In the genomic region with DNA sequence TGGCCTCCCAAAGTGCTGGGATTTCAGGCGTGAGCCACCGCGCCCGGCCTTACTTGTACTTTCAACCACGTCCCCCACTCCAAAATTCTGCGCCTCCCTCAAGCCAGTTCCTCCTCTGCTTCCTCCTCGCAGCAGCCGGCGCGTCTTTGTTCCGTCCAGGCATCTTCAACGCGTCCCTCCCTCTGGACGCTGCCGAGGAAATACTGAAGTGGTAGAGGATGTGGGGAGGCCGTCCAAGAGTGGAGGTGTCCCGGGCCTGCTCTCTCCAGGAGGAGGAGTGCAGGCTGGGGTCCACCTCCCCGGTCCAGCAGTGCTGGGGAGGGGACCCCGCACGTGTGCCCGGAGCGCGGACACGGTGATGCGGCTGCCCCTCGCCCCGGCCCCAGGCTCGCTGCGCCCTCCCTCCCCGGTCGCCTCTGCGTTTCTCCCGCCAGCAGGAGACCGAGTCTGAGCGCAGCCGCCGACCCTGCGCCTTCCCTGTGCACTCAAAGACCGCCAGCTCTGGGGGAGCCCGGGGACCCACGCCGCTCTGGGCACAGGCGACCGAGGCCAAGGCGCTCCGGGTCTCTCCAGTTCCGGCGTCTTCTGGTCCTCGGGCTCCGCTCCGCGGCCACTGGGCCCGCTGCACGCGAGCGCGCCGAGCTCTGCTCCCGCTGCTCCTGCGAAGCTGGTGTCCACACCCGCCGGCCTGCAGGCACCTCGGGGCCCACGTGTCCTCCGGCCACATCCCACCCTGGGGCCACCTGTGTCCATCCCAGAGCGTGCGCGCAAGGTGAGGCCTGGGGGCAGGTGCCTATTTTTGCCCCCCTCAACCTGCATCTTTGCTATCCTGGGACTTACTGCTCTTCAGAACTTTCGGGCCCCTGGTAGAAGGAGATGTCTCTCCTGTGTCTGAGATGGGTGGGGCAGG, we compare ENCODE assay signal across 8 cellular contexts. TPM values are rescaled to one million over a fixed set of nuclear protein-coding genes. Genes with fewer than 3 reads are reported as not detected.
DNase-seq lines count a peak whose midpoint lies in the region; ATAC-seq and TF ChIP-seq lines count a peak whose summit lies in the region.

No MANE protein-coding gene starts in this region.

- no peaks in the 10 kb centered on the region for H3K36me3 ChIP-seq in right atrium auricular region

- no peak overlapping the region for H3K27ac Mint-ChIP-seq in activated naive CD8-positive, alpha-beta T cell treated with anti-CD3 and anti-CD28 coated beads, Interleukin-2, amount 10 ng/mL, durations not matched to agents 7 days and 5 days

- no peaks in the 10 kb centered on the region for H3K9me3 Mint-ChIP-seq in activated naive CD8-positive, alpha-beta T cell treated with anti-CD3 and anti-CD28 coated beads, Interleukin-2, amount 10 ng/mL, durations not matched to agents 7 days and 5 days

- H3K9me3 ChIP-seq in right atrium auricular region: no peaks in the 10 kb centered on the region

- no peaks in the 10 kb centered on the region for H3K36me3 Mint-ChIP-seq in activated naive CD8-positive, alpha-beta T cell treated with anti-CD3 and anti-CD28 coated beads, Interleukin-2, amount 10 ng/mL, durations not matched to agents 7 days and 5 days

- DNase-seq in AG09309 (ENCODE audit: low read depth) (no peak), HFF-Myc (ENCODE audit: extremely low read depth, low read depth) (no peak), RPMI7951 (ENCODE audit: low read depth) (peak; percentile 35), right atrium auricular region (ENCODE audit: low spot score) (peak; percentile 56), retina (peak; percentile 84), GOT3 (lab: John Stamatoyannopoulos, UW) (no peak)
- peak; percentile 74 for DNase-seq in activated naive CD8-positive, alpha-beta T cell treated with anti-CD3 and anti-CD28 coated beads, Interleukin-2, amount 10 ng/mL, durations not matched to agents 7 days and 5 days

- POLR2A ChIA-PET in activated naive CD8-positive, alpha-beta T cell treated with anti-CD3 and anti-CD28 coated beads, Interleukin-2, amount 10 ng/mL, durations not matched to agents 7 days and 5 days (lab: Charles Lee): interaction anchor here (0.7 to 1.1 kb wide), 2 partner anchors 82 to 89 kb away, joined by 3 to 4 read pairs; no protein-coding TSS in a partner anchor

- peak; percentile 59 for TF ChIP-seq CTCF in AG09309 (IDR thresholded peaks at IDR 0.05; ENCODE audit: control insufficient read depth, insufficient read depth, low read depth, low read length, missing control alignments)
- TF ChIP-seq CTCF in HFF-Myc (IDR thresholded peaks at IDR 0.05; ENCODE audit: low read depth, low read length, missing control alignments): peak; percentile 41
- TF ChIP-seq CTCF in right atrium auricular region (IDR thresholded peaks at IDR 0.05): peak; percentile 35 to 70

- H3K4me1 Mint-ChIP-seq in activated naive CD8-positive, alpha-beta T cell treated with anti-CD3 and anti-CD28 coated beads, Interleukin-2, amount 10 ng/mL, durations not matched to agents 7 days and 5 days: peaks cover 4% of the 10 kb centered on the region

- H3K4me3 Mint-ChIP-seq in activated naive CD8-positive, alpha-beta T cell treated with anti-CD3 and anti-CD28 coated beads, Interleukin-2, amount 10 ng/mL, durations not matched to agents 7 days and 5 days: peak overlapping the region; percentile 78

- ATAC-seq in activated naive CD8-positive, alpha-beta T cell treated with anti-CD3 and anti-CD28 coated beads, Interleukin-2, amount 10 ng/mL, durations not matched to agents 7 days and 5 days (ENCODE audit: low read depth): peak; percentile 96
- ATAC-seq in GM21526 (IDR thresholded peaks at IDR 0.05; ENCODE audit: low FRiP score, unreplicated experiment): no peak

- no peak overlapping the region for H3K27ac ChIP-seq in right atrium auricular region

- peaks cover 0 to 10% of the 10 kb centered on the region in 2 donors for H3K4me1 ChIP-seq in right atrium auricular region

- peaks cover 77% of the 10 kb centered on the region for H3K27me3 Mint-ChIP-seq in activated naive CD8-positive, alpha-beta T cell treated with anti-CD3 and anti-CD28 coated beads, Interleukin-2, amount 10 ng/mL, durations not matched to agents 7 days and 5 days

- H3K4me3 ChIP-seq in AG09309 (ENCODE audit: control insufficient read depth, low read depth, low read length) (peak overlapping the region; percentile 36), HFF-Myc (replicated peaks; ENCODE audit: low read depth, low read length) (peak overlapping the region; percentile 15; the same call in 1 of the 2 replicates), right atrium auricular region (peak overlapping the region; percentile 18 to 47)

- H3K27me3 ChIP-seq in right atrium auricular region: no peaks in the 10 kb centered on the region

RNA-seq across cellular contexts. Expression of a gene that starts 31.7 kb away (rescaled TPM):
- total RNA-seq in RPMI7951 (2014; rRNA removed; shearing (Covaris generic)): 2.6 and 3.4 TPM in 2 replicates
- total RNA-seq in activated naive CD8-positive, alpha-beta T cell treated with anti-CD3 and anti-CD28 coated beads, Interleukin-2, amount 10 ng/mL, durations not matched to agents 7 days and 5 days: 10 to 100 TPM; 50.8 to 50.9 TPM
- 1 to 10 TPM; 2.3 to 3.6 TPM for total RNA-seq in right atrium auricular region

RNA-seq across cellular contexts. Expression of a gene that starts 41.5 kb away (rescaled TPM):
- total RNA-seq in RPMI7951 (2014; rRNA removed; shearing (Covaris generic)): 30.4 and 35.8 TPM in 2 replicates
- total RNA-seq in activated naive CD8-positive, alpha-beta T cell treated with anti-CD3 and anti-CD28 coated beads, Interleukin-2, amount 10 ng/mL, durations not matched to agents 7 days and 5 days: 10 to 100 TPM; 49.7 to 50.3 TPM
- 10 to 100 TPM; 51.8 to 61.3 TPM for total RNA-seq in right atrium auricular region

RNA-seq across cellular contexts. Expression of a gene that starts 41.6 kb away (rescaled TPM):
- 0.10 TPM in 1 of 2 replicates, not detected in the other for total RNA-seq in RPMI7951 (2014; rRNA removed; shearing (Covaris generic))
- under 1 TPM; 0.42 to 0.43 TPM for total RNA-seq in activated naive CD8-positive, alpha-beta T cell treated with anti-CD3 and anti-CD28 coated beads, Interleukin-2, amount 10 ng/mL, durations not matched to agents 7 days and 5 days
- under 1 TPM in 1 of 2 donors, not detected in 1; 0.59 TPM for total RNA-seq in right atrium auricular region

RNA-seq across cellular contexts. Expression of a gene that starts 51.2 kb away (rescaled TPM):
- 17.8 and 18.4 TPM in 2 replicates for total RNA-seq in RPMI7951 (2014; rRNA removed; shearing (Covaris generic))
- total RNA-seq in activated naive CD8-positive, alpha-beta T cell treated with anti-CD3 and anti-CD28 coated beads, Interleukin-2, amount 10 ng/mL, durations not matched to agents 7 days and 5 days: 10 to 100 TPM; 38.0 to 39.6 TPM
- total RNA-seq in right atrium auricular region: 10 to 100 TPM; 28.5 to 37.1 TPM

RNA-seq across cellular contexts. Expression of a gene that starts 56.8 kb away (rescaled TPM):
- total RNA-seq in RPMI7951 (2014; rRNA removed; shearing (Covaris generic)): not detected in 2 replicates
- total RNA-seq in activated naive CD8-positive, alpha-beta T cell treated with anti-CD3 and anti-CD28 coated beads, Interleukin-2, amount 10 ng/mL, durations not matched to agents 7 days and 5 days: 10 to 100 TPM; 20.7 to 22.8 TPM
- under 1 TPM in 1 of 2 donors, not detected in 1; 0.39 TPM for total RNA-seq in right atrium auricular region

Comparison
In these comparisons a context has a peak if more than half of its experiments do, and no peak if none do; other contexts are left out.
1. DNase-seq: peak in RPMI7951 (single experiment), activated naive CD8-positive, alpha-beta T cell treated with anti-CD3 and anti-CD28 coated beads, Interleukin-2, amount 10 ng/mL, durations not matched to agents 7 days and 5 days (single experiment), right atrium auricular region (single experiment) and retina (single experiment); none in AG09309 (single experiment), HFF-Myc (single experiment) and GOT3 (single experiment).
2. RNA of a gene that starts 31.7 kb away (total RNA-seq): 50.8 to 50.9 TPM in activated naive CD8-positive, alpha-beta T cell treated with anti-CD3 and anti-CD28 coated beads, Interleukin-2, amount 10 ng/mL, durations not matched to agents 7 days and 5 days; 2.3 to 3.6 TPM in right atrium auricular region and 2.6 to 3.4 TPM in RPMI7951; every median in the first group is over 10 times any median in the second.
3. Peak in every context shown above with its lines, with median percentiles within 50 percentile points of each other: H3K4me3 ChIP-seq and CTCF ChIP-seq.